In the genomic region with DNA sequence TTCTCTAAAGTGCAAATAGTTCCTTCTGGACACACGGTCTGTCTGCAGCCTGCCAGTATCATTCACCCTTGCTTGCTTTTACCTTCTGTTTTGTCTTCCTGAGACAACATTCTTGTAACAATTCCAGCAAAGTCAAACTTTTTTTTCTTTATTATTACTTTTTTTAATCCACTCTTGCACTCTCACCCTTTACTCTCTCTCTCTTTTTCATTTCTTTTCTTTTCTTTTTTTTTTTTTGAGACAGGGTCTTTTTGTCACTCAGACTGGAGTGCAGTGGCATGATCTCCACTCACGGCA, we compare ENCODE assay signal across 13 cellular contexts. TPM values are rescaled to one million over a fixed set of nuclear protein-coding genes. Genes with fewer than 3 reads are reported as not detected.
DNase-seq lines count a peak whose midpoint lies in the region; ATAC-seq and TF ChIP-seq lines count a peak whose summit lies in the region.
"Had no signal": no experiment of that assay in that cellular context is flagged by ENCODE, and none has a peak within 500 bp of the region (broad histone marks: within the 10 kb centered on the region; RNA-seq: fewer than 3 reads in every experiment).

No MANE protein-coding gene starts in this region.

- peaks cover 36% of the 10 kb centered on the region for H3K4me1 Mint-ChIP-seq in activated CD4-positive, alpha-beta T cell treated with anti-CD3 and anti-CD28 coated beads for 36 hours
- H3K4me1 Mint-ChIP-seq in T-helper 17 cell: peaks cover 24% of the 10 kb centered on the region

- H3K4me3 ChIP-seq in hepatocyte: no peak overlapping the region
- H3K4me3 ChIP-seq in suprapubic skin: no peak overlapping the region
- H3K4me3 ChIP-seq: gastroesophageal sphincter, sigmoid colon had no signal

- H3K27me3 ChIP-seq in hepatocyte (no peaks in the 10 kb centered on the region), suprapubic skin (no peaks in the 10 kb centered on the region)
- H3K27me3 ChIP-seq: gastroesophageal sphincter, sigmoid colon had no signal

- no peaks in the 10 kb centered on the region for H3K9me2 ChIP-seq in hepatocyte (replicated peaks; ENCODE audit: insufficient read depth)

- peak overlapping the region; percentile 41 for H3K27ac ChIP-seq in hepatocyte
- H3K27ac ChIP-seq in suprapubic skin: peak overlapping the region; percentile 82
- H3K27ac ChIP-seq: gastroesophageal sphincter had no signal

- intact Hi-C loops in activated CD4-positive, alpha-beta T cell treated with anti-CD3 and anti-CD28 coated beads for 36 hours (cut with DNase I, micrococcal nuclease): no loop called here

- H3K9me3 ChIP-seq in T-helper 17 cell (ENCODE audit: control insufficient read depth, low read length, poor library complexity, severe bottlenecking): no peaks in the 10 kb centered on the region
- no peaks in the 10 kb centered on the region for H3K9me3 ChIP-seq in hepatocyte (ENCODE audit: low read depth)
- H3K9me3 ChIP-seq in suprapubic skin: no peaks in the 10 kb centered on the region
- H3K9me3 ChIP-seq: gastroesophageal sphincter, sigmoid colon had no signal

- H3K79me2 ChIP-seq in hepatocyte: no peaks in the 10 kb centered on the region

- TF ChIP-seq POLR2A in suprapubic skin (IDR thresholded peaks at IDR 0.05): no peak

- H3K4me3 Mint-ChIP-seq in activated CD4-positive, alpha-beta T cell treated with anti-CD3 and anti-CD28 coated beads for 36 hours: peak overlapping the region; percentile 24
- peak overlapping the region; percentile 75 for H3K4me3 Mint-ChIP-seq in T-helper 17 cell

- H3K27ac Mint-ChIP-seq in activated CD4-positive, alpha-beta T cell treated with anti-CD3 and anti-CD28 coated beads for 36 hours: no peak overlapping the region
- H3K27ac Mint-ChIP-seq in T-helper 17 cell: peak overlapping the region; percentile 97

- H3K36me3 Mint-ChIP-seq in activated CD4-positive, alpha-beta T cell treated with anti-CD3 and anti-CD28 coated beads for 36 hours (ENCODE audit: low read depth): peaks cover 6% of the 10 kb centered on the region
- peaks cover 3% of the 10 kb centered on the region for H3K36me3 Mint-ChIP-seq in T-helper 17 cell (ENCODE audit: low read depth)

- no peaks in the 10 kb centered on the region for H3K36me3 ChIP-seq in hepatocyte (replicated peaks; ENCODE audit: insufficient read depth, low read depth)
- H3K36me3 ChIP-seq in suprapubic skin: no peaks in the 10 kb centered on the region
- H3K36me3 ChIP-seq: gastroesophageal sphincter, sigmoid colon had no signal

- CTCF ChIA-PET in activated CD4-positive, alpha-beta T cell treated with anti-CD3 and anti-CD28 coated beads for 36 hours (lab: Charles Lee): interaction anchor here (0.6 kb wide), 1 partner anchor 12 kb away, joined by 4 read pairs; no protein-coding TSS in a partner anchor

- 24% methylated on average over 2 of the region's 2 CpGs for WGBS in hepatocyte (ENCODE audit: low lambda C conversion rate, missing lambda C conversion rate)
- WGBS in suprapubic skin: 32% methylated on average over 2 of the region's 2 CpGs

- H2AFZ ChIP-seq in hepatocyte: peak overlapping the region; percentile 22

- peak overlapping the region; percentile 33 for H3K4me2 ChIP-seq in hepatocyte

- no peak for DNase-seq in activated CD4-positive, alpha-beta T cell treated with anti-CD3 and anti-CD28 coated beads for 36 hours
- DNase-seq in activated CD4-positive, alpha-beta T cell treated with anti-CD3 and anti-CD28 coated beads, Interleukin-2, amount 50 U/mL, for 4 hours: no peak
- DNase-seq in T-helper 17 cell (no peak), hepatocyte (ENCODE audit: low spot score) (no peak), suprapubic skin (ENCODE audit: low spot score in 2 of 2) (no peak), DMS153 treated with DMSO at 0.1 percent for 48 hours (lab: John Stamatoyannopoulos, UW; ENCODE audit: unreplicated experiment) (no peak), dedifferentiated amniotic fluid mesenchymal stem cell (ENCODE audit: extremely low spot score) (no peak)
- DNase-seq: effector CD8-positive, alpha-beta T cell; SHP77 treated with DMSO at 0.1 percent for 48 hours had no signal

- no peaks in the 10 kb centered on the region for H3K27me3 Mint-ChIP-seq in activated CD4-positive, alpha-beta T cell treated with anti-CD3 and anti-CD28 coated beads for 36 hours
- no peaks in the 10 kb centered on the region for H3K27me3 Mint-ChIP-seq in T-helper 17 cell

- no peaks in the 10 kb centered on the region for H4K20me1 ChIP-seq in hepatocyte (ENCODE audit: insufficient read depth, poor library complexity, severe bottlenecking)

- TF ChIP-seq CTCF in hepatocyte (IDR thresholded peaks at IDR 0.05; ENCODE audit: poor library complexity): no peak
- TF ChIP-seq CTCF in suprapubic skin (IDR thresholded peaks at IDR 0.05): no peak

- no peak for TF ChIP-seq EP300 in suprapubic skin (IDR thresholded peaks at IDR 0.05)

- H3K4me1 ChIP-seq in hepatocyte (ENCODE audit: insufficient read depth) (peaks cover 10% of the 10 kb centered on the region), suprapubic skin (peaks cover 41% of the 10 kb centered on the region)

- peaks cover 3% of the 10 kb centered on the region for H3K9me3 Mint-ChIP-seq in activated CD4-positive, alpha-beta T cell treated with anti-CD3 and anti-CD28 coated beads for 36 hours (ENCODE audit: low read depth)

- ATAC-seq in activated CD4-positive, alpha-beta T cell treated with anti-CD3 and anti-CD28 coated beads for 36 hours: no peak
- ATAC-seq in T-helper 17 cell: no peak
- ATAC-seq in HG02852 (IDR thresholded peaks at IDR 0.05; ENCODE audit: unreplicated experiment): no peak

- POLR2A ChIA-PET in activated CD4-positive, alpha-beta T cell treated with anti-CD3 and anti-CD28 coated beads for 36 hours (lab: Charles Lee): no interaction called here

RNA-seq across cellular contexts. Expression of a gene that starts 53.7 kb away (rescaled TPM):
- total RNA-seq in activated CD4-positive, alpha-beta T cell treated with anti-CD3 and anti-CD28 coated beads for 36 hours: not detected
- total RNA-seq in T-helper 17 cell (not detected), hepatocyte (0.50 and 1.1 TPM in 2 replicates), suprapubic skin (1 to 10 TPM in 1 of 4 donors, under 1 TPM in 2, not detected in 1; 0.64 to 2.1 (median 0.81) TPM)
- polyA plus RNA-seq in hepatocyte: 1.1 TPM in 1 of 2 replicates, not detected in the other
- total RNA-seq: A673 had no signal
